Comparison of ENCODE assay signal across 8 cellular contexts in the genomic region with DNA sequence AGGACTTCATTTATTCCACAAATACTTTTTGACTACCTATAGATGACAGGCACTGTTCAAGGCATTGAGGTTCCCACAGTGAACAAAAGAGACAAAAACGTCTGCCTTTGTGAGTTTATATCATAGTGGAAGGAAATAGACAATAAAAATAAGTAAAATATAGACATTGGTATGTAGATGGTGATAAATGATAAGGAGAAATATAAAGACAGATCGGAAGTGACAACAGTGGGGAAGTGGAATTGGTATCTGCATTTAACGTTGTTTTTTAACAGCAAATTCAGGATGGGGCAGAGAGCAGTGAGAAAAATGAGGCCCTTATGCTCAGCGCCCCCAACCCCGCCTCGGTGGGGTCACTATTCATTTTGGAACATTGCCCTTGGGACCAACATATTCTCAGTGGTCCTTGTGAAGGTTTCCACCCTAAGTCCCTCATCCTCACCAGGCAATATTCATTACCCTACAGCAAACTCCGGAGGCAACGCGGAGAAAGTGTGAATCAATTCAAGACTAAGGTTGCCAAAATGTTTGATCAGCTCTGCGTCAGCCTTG. TPM values are rescaled to one million over a fixed set of nuclear protein-coding genes. Genes with fewer than 3 reads are reported as not detected.
A peak's percentile ranks its signal among the peaks of the same experiment; 100 is the strongest.
DNase-seq lines count a peak whose midpoint lies in the region; ATAC-seq lines count a peak whose summit lies in the region.

No MANE protein-coding gene starts in this region.

- peak; percentile 8 for ATAC-seq in GM19023 (IDR thresholded peaks at IDR 0.05; ENCODE audit: unreplicated experiment)

- peak overlapping the region; percentile 91 for H3K9ac ChIP-seq in NT2/D1 (ENCODE audit: insufficient read length, low read depth)
- H3K9ac ChIP-seq in rectal smooth muscle tissue (ENCODE audit: low read length), result peak overlapping the region; percentile 28

- peak overlapping the region; percentile 76 to 93 for H3K27ac ChIP-seq in esophagus (ENCODE audit: low read depth in 2 of 2, low read length in 1 of 2)
- peak overlapping the region; percentile 72 for H3K27ac ChIP-seq in rectal smooth muscle tissue (ENCODE audit: low read depth, low read length)

- H3K9me3 ChIP-seq in NT2/D1 (ENCODE audit: insufficient read depth, low read length), result no peaks in the 10 kb centered on the region
- H3K9me3 ChIP-seq in esophagus (ENCODE audit: control insufficient read depth in 2 of 2, insufficient read depth in 1 of 2, low read depth in 1 of 2, low read length in 1 of 2), result no peaks in the 10 kb centered on the region

- 2 to 5% methylated on average over 10 of the region's 10 CpGs for WGBS in esophagus, 2 donors

- H3K4me1 ChIP-seq in NT2/D1 (ENCODE audit: insufficient read depth, insufficient read length) (no peaks in the 10 kb centered on the region), esophagus (ENCODE audit: control insufficient read depth in 2 of 2, insufficient read depth in 2 of 2, low read length in 1 of 2) (peaks cover 0 to 6% of the 10 kb centered on the region in 2 donors), rectal smooth muscle tissue (ENCODE audit: control insufficient read depth, insufficient read depth, low read length) (peaks cover 25% of the 10 kb centered on the region)

- H3K27me3 ChIP-seq in NT2/D1 (ENCODE audit: insufficient read depth, insufficient read length), result no peaks in the 10 kb centered on the region
- no peaks in the 10 kb centered on the region for H3K27me3 ChIP-seq in esophagus (ENCODE audit: control insufficient read depth in 1 of 2, insufficient read depth in 2 of 2, low read length in 2 of 2)
- no peaks in the 10 kb centered on the region for H3K27me3 ChIP-seq in rectal smooth muscle tissue (ENCODE audit: control insufficient read depth, insufficient read depth, low read length)

- no peak for DNase-seq in NT2/D1 (ENCODE audit: low read depth, low spot score)
- no peak for DNase-seq in hepatic stellate cell (ENCODE audit: low spot score)
- DNase-seq in KG1 (lab: John Stamatoyannopoulos, UW), result no peak
- no peak for DNase-seq in H4 (ENCODE audit: low spot score)
- DNase-seq in Kasumi-1 (lab: John Stamatoyannopoulos, UW), result no peak

- H3K4me3 ChIP-seq in NT2/D1 (ENCODE audit: insufficient read length, low read depth) (peak overlapping the region; percentile 99), esophagus (ENCODE audit: low read depth in 1 of 2, low read length in 2 of 2) (peak overlapping the region; percentile 87 to 91), rectal smooth muscle tissue (ENCODE audit: low read length) (peak overlapping the region; percentile 73)

- H3K36me3 ChIP-seq in NT2/D1 (ENCODE audit: insufficient read depth, insufficient read length, low read length) (peaks cover 25% of the 10 kb centered on the region), esophagus (ENCODE audit: control insufficient read depth in 2 of 2, insufficient read depth in 2 of 2, low read length in 1 of 2) (peaks cover 0 to 9% of the 10 kb centered on the region in 2 donors), rectal smooth muscle tissue (ENCODE audit: control insufficient read depth, insufficient read depth, low read length) (peaks cover 3% of the 10 kb centered on the region)

RNA-seq across cellular contexts. Expression of gene PEX26, which starts 0.6 kb away (rescaled TPM):
- polyA plus RNA-seq in esophagus, result 10 to 100 TPM; 13.5 to 15.0 TPM
- 8.5 and 8.6 TPM in 2 replicates for total RNA-seq in H4 (2014; rRNA removed; shearing (Covaris generic))

RNA-seq across cellular contexts. Expression of gene TUBA8, which starts 33.4 kb away (rescaled TPM):
- polyA plus RNA-seq in esophagus, result under 1 TPM; 0.89 to 0.98 TPM
- 0.06 TPM in 1 of 2 replicates, not detected in the other for total RNA-seq in H4 (2014; rRNA removed; shearing (Covaris generic))

RNA-seq across cellular contexts. Expression of gene MICAL3, which starts 52.8 kb away (rescaled TPM):
- 10 to 100 TPM in 1 of 2 donors, 1 to 10 TPM in 1; 6.2 to 13.3 TPM for polyA plus RNA-seq in esophagus
- 7.0 and 17.3 TPM in 2 replicates for total RNA-seq in H4 (2014; rRNA removed; shearing (Covaris generic))
